Comparison of ENCODE assay signal across 20 cellular contexts in the genomic region with DNA sequence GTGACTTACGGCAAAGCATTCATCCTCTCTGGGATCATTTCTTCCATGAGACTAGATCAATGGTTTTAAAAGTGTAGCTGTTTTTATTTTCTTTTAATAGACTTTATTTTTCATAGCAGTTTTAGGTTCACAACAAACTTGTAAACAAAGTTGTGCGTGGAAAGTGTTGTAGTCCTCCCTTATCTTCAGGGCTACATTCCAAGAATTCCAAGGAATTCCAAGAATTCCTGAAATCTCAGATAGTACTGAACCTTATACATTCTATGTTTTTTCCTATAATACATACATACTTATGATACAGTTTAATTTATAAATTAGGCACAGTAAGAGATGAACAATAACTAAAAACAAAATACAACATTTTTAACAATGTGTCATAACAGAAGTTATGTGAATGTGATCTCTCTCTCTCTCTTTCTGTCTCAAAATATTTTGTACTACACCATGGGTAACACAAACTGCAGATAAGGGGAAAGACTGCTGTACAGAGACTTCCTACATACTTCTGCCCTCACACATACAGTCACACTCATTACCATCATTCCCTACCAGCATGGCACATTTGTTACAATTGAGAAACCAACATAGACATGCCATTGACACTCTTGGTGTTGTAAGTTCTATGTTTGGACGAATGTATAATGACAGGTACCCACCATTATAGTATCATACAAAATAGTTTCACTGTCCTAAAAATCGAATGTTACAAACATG.
"Had no signal": no experiment of that assay in that cellular context is flagged by ENCODE, and none has a peak within 500 bp of the region (broad histone marks: within the 10 kb centered on the region; RNA-seq: fewer than 3 reads in every experiment).

No MANE protein-coding gene starts in this region.

- H3K9me3 ChIP-seq: prostate gland, suprapubic skin, transverse colon had no signal

- H3K27me3 Mint-ChIP-seq: activated CD4-positive, alpha-beta T cell treated with anti-CD3 and anti-CD28 coated beads, Interleukin-2, amount 10 ng/mL, durations not matched to agents 24 days and 14 days; activated T-cell treated with anti-CD3 and anti-CD28 coated beads, Interleukin-2, amount 50 U/mL, for 24 hours; dendritic cell treated with granulocyte-macrophage colony-stimulating factor and Interleukin-4, amounts not matched to agents 40 ng/mL and 50 ng/mL, for 4 days; naive thymus-derived CD4-positive, alpha-beta T cell; stimulated activated naive CD8-positive, alpha-beta T cell treated with anti-CD3 and anti-CD28 coated beads, Interleukin-15, amount 100 ng/mL, for 72 hours had no signal

- H3K27me3 ChIP-seq: right atrium auricular region, suprapubic skin, transverse colon had no signal

- DNase-seq: activated CD4-positive, alpha-beta T cell treated with anti-CD3 and anti-CD28 coated beads, Interleukin-2, amount 10 ng/mL, durations not matched to agents 24 days and 14 days; activated CD8-positive, alpha-beta T cell treated with anti-CD3 and anti-CD28 coated beads, Interleukin-2, amount 10 ng/mL, durations not matched to agents 7 days and 5 days; activated naive CD4-positive, alpha-beta T cell treated with Interleukin-2 at 50 U/mL for 16 hours; activated T-cell treated with anti-CD3 and anti-CD28 coated beads, Interleukin-2, amount 50 U/mL, for 24 hours; aorta; cerebellar nuclear complex; effector CD8-positive, alpha-beta T cell; foreskin fibroblast; hippocampal formation; islet precursor cell; naive thymus-derived CD4-positive, alpha-beta T cell; stimulated activated naive CD8-positive, alpha-beta T cell treated with anti-CD3 and anti-CD28 coated beads, Interleukin-15, amount 100 ng/mL, for 72 hours; T1000; transverse colon had no signal

- ATAC-seq: activated CD8-positive, alpha-beta T cell treated with anti-CD3 and anti-CD28 coated beads, Interleukin-2, amount 10 ng/mL, durations not matched to agents 7 days and 5 days; naive thymus-derived CD4-positive, alpha-beta T cell; stimulated activated naive CD8-positive, alpha-beta T cell treated with anti-CD3 and anti-CD28 coated beads, Interleukin-15, amount 100 ng/mL, for 72 hours had no signal

- H3K4me3 ChIP-seq: lung, prostate gland, right atrium auricular region, suprapubic skin, transverse colon had no signal

- H3K36me3 Mint-ChIP-seq: naive thymus-derived CD4-positive, alpha-beta T cell had no signal

- H3K4me1 ChIP-seq: prostate gland, right atrium auricular region, suprapubic skin, transverse colon had no signal

- H3K27ac Mint-ChIP-seq: activated CD4-positive, alpha-beta T cell treated with anti-CD3 and anti-CD28 coated beads, Interleukin-2, amount 10 ng/mL, durations not matched to agents 24 days and 14 days; activated CD8-positive, alpha-beta T cell treated with anti-CD3 and anti-CD28 coated beads, Interleukin-2, amount 10 ng/mL, durations not matched to agents 7 days and 5 days; activated T-cell treated with anti-CD3 and anti-CD28 coated beads, Interleukin-2, amount 50 U/mL, for 24 hours; activated T-helper 2 cell treated with anti-CD3 and anti-CD28 coated beads, Interferon-gamma antibody, Interleukin-2, Interleukin-4, amounts not matched to agents 10 μg/mL and 5 μg/mL and 100 μg/mL, durations not matched to agents 14 hours and 24 hours and 36 hours; dendritic cell treated with granulocyte-macrophage colony-stimulating factor and Interleukin-4, amounts not matched to agents 40 ng/mL and 50 ng/mL, for 4 days; naive thymus-derived CD4-positive, alpha-beta T cell; stimulated activated naive CD8-positive, alpha-beta T cell treated with anti-CD3 and anti-CD28 coated beads, Interleukin-15, amount 100 ng/mL, for 72 hours had no signal

- H3K4me3 Mint-ChIP-seq: activated CD4-positive, alpha-beta T cell treated with anti-CD3 and anti-CD28 coated beads, Interleukin-2, amount 10 ng/mL, durations not matched to agents 24 days and 14 days; activated CD8-positive, alpha-beta T cell treated with anti-CD3 and anti-CD28 coated beads, Interleukin-2, amount 10 ng/mL, durations not matched to agents 7 days and 5 days; activated T-cell treated with anti-CD3 and anti-CD28 coated beads, Interleukin-2, amount 50 U/mL, for 24 hours; dendritic cell treated with granulocyte-macrophage colony-stimulating factor and Interleukin-4, amounts not matched to agents 40 ng/mL and 50 ng/mL, for 4 days; naive thymus-derived CD4-positive, alpha-beta T cell; stimulated activated naive CD8-positive, alpha-beta T cell treated with anti-CD3 and anti-CD28 coated beads, Interleukin-15, amount 100 ng/mL, for 72 hours had no signal

- H3K4me1 Mint-ChIP-seq: activated CD4-positive, alpha-beta T cell treated with anti-CD3 and anti-CD28 coated beads, Interleukin-2, amount 10 ng/mL, durations not matched to agents 24 days and 14 days; naive thymus-derived CD4-positive, alpha-beta T cell; stimulated activated naive CD8-positive, alpha-beta T cell treated with anti-CD3 and anti-CD28 coated beads, Interleukin-15, amount 100 ng/mL, for 72 hours had no signal

- H3K27ac ChIP-seq: prostate gland, right atrium auricular region, suprapubic skin, transverse colon had no signal

- H3K36me3 ChIP-seq: prostate gland, right atrium auricular region, suprapubic skin, transverse colon had no signal
